ENCODE assay signal across 8 cellular contexts in the genomic region with DNA sequence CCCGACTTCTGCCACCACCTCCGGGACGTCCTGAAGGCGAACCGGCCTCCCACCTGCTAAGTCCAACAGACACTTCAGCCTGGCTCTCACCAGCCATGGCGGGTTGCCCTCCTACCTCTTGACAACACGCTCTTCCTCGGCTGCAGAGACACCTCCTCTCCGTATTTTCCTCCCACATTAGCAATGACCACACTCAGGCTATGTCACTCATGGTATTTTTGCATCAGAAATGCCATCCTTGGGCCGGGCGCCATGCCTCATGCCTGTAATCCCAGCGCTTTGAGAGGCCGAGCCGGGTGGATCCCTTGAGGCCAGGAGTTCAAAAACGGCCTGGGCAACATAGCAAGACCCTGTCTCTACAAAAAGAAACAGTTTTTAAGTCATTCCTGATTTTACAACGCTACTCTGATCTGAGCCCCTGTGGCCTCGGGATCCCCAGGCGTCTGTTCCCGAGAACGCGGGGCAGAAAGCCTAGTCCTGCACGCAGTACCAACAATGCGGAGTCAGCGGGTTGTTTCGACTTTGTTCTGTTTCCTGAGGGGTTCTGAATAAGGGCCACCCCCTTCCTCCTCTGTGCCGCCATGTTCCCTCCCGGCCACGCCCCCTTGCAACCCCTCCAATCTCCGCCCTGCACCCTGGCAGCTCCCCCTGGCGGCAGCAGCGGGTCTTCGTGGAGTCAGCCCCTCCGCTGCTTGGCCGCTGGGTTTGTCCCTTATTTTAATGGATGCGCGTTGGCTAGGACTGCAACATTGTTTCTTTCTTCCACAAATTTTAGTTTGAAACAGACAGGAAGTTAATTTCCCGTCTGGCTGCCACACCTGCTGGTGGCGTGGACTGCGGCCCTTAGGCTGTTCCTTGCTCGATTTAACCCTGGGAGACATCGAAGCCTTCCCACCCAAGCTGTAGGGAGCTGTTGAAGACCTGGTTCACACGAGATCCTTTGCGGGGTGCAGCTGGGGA. TPM values are rescaled to one million over a fixed set of nuclear protein-coding genes. Genes with fewer than 3 reads are reported as not detected.
DNase-seq lines count a peak whose midpoint lies in the region; ATAC-seq and TF ChIP-seq lines count a peak whose summit lies in the region.

No MANE protein-coding gene starts in this region.

- ATAC-seq in HG03432 (IDR thresholded peaks at IDR 0.05; ENCODE audit: unreplicated experiment), result peak; percentile 79
- ATAC-seq in heart right ventricle, result peak; percentile 77 to 98 (median 94)

- no peak for TF ChIP-seq POLR2A in vagina (IDR thresholded peaks at IDR 0.05)

- H3K27ac ChIP-seq in heart right ventricle (peak overlapping the region in 9 of 10 donors; percentile 13 to 85 (median 59)), vagina (peak overlapping the region; percentile 49)

- intact Hi-C loops in heart right ventricle (cut with DNase I), result loop anchor here in 5 of 10 donors (5.0 to 10.0 kb wide), 3 partner anchors 85 to 177 kb away; partner anchors contain the start of gene GPER1 (in 2 of the 5)
- intact Hi-C loops in vagina (cut with DNase I), result loop anchor here (10.0 kb wide), 1 partner anchor 85 kb away; the partner anchor contains the start of gene GPER1

- peak overlapping the region; percentile 92 for H3K27ac Mint-ChIP-seq in activated naive CD8-positive, alpha-beta T cell

- no peaks in the 10 kb centered on the region for H3K27me3 Mint-ChIP-seq in activated naive CD8-positive, alpha-beta T cell

- no peaks in the 10 kb centered on the region for H3K9me3 ChIP-seq in heart right ventricle
- H3K9me3 ChIP-seq in vagina, result no peaks in the 10 kb centered on the region

- H3K36me3 ChIP-seq in heart right ventricle, result peaks cover 0 to 14% (median 0%) of the 10 kb centered on the region in 9 donors
- H3K36me3 ChIP-seq in vagina, result no peaks in the 10 kb centered on the region

- no peaks in the 10 kb centered on the region for H3K9me3 Mint-ChIP-seq in activated naive CD8-positive, alpha-beta T cell (ENCODE audit: low read depth)

- peak overlapping the region; percentile 86 for H3K4me3 Mint-ChIP-seq in activated naive CD8-positive, alpha-beta T cell

- no peaks in the 10 kb centered on the region for H3K36me3 Mint-ChIP-seq in activated naive CD8-positive, alpha-beta T cell

- whole genome bisulfite sequencing in heart right ventricle, 2 donors, result 42 to 45% methylated on average over 43 of the region's 43 CpGs

- H3K4me3 ChIP-seq in heart right ventricle (peak overlapping the region in 8 of 10 donors; percentile 24 to 61 (median 50)), vagina (peak overlapping the region; percentile 44 to 54)

- TF ChIP-seq CTCF in heart right ventricle (IDR thresholded peaks at IDR 0.05), result peak; percentile 38 to 92 (median 80)
- peak; percentile 60 to 75 (median 62) for TF ChIP-seq CTCF in vagina (IDR thresholded peaks at IDR 0.05)

- DNase-seq in NCI-H524 (lab: John Stamatoyannopoulos, UW) (peak; percentile 62 to 64), NCI-H524 treated with DMSO at 0.1 percent for 48 hours (lab: John Stamatoyannopoulos, UW) (no peak), SKM-1 treated with dmso at 0.1 percent for 144 hours (lab: John Stamatoyannopoulos, UW; ENCODE audit: unreplicated experiment) (peak; percentile 86), heart right ventricle (peak; percentile 80 to 88), retina (peak; percentile 64), vagina (ENCODE audit: extremely low spot score in 2 of 2) (no peak)

- H3K27me3 ChIP-seq in heart right ventricle, result no peaks in the 10 kb centered on the region
- H3K27me3 ChIP-seq in vagina, result no peaks in the 10 kb centered on the region

- H3K4me1 ChIP-seq in heart right ventricle, result peaks cover 0 to 13% (median 5%) of the 10 kb centered on the region in 9 donors
- peaks cover 10% of the 10 kb centered on the region for H3K4me1 ChIP-seq in vagina

- H3K4me1 Mint-ChIP-seq in activated naive CD8-positive, alpha-beta T cell (ENCODE audit: low read depth), result peaks cover 14% of the 10 kb centered on the region

RNA-seq across cellular contexts. Expression of gene ZFAND2A, which starts 9.7 kb away (rescaled TPM):
- total RNA-seq in heart right ventricle, result 10 to 100 TPM in 4 of 10 donors, 1 to 10 TPM in 6; 4.4 to 11.2 (median 7.7) TPM
- polyA plus RNA-seq in heart right ventricle, result 10 to 100 TPM; 26.9 to 32.6 TPM
- total RNA-seq in vagina, result 30.9 TPM

Comparison
In these comparisons a context has a peak if more than half of its experiments do, and no peak if none do; other contexts are left out.
1. DNase-seq: peak in NCI-H524 (2 of 2), SKM-1 treated with dmso at 0.1 percent for 144 hours (single experiment), heart right ventricle (2 of 2) and retina (single experiment); none in NCI-H524 treated with DMSO at 0.1 percent for 48 hours (single experiment) and vagina (0 of 2).